ENCODE assay signal across 22 cellular contexts in the genomic region with DNA sequence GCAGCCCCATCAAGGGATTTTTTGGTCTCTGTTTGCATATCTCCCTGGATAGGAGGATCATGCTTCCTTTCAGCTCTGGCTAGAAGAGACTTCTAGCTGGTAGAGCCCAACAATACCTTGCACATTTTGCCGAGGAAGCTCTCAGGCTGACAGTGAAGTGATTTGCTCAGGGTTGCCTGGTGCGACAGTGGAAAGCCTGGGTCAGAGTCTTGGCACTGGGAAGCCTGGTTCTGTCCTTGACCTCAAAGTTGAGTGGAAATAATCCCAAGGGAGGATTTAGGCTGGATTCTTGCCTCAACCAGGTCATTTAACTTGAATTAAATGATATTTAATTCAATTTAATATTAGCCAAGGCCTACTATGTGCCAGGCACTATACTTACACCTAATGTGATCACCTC.
"Had no signal": no experiment of that assay in that cellular context is flagged by ENCODE, and none has a peak within 500 bp of the region (broad histone marks: within the 10 kb centered on the region; RNA-seq: fewer than 3 reads in every experiment).

No MANE protein-coding gene starts in this region.

- H3K4me1 Mint-ChIP-seq: activated CD4-positive, alpha-beta memory T cell treated with anti-CD3 and anti-CD28 coated beads, Interleukin-2, amount 10 ng/mL, durations not matched to agents 7 days and 5 days; activated CD4-positive, alpha-beta T cell treated with anti-CD3 and anti-CD28 coated beads, Interleukin-2, amount 10 ng/mL, durations not matched to agents 24 days and 14 days; activated naive CD4-positive, alpha-beta T cell treated with anti-CD3 and anti-CD28 coated beads, Interleukin-2, amount 10 ng/mL, durations not matched to agents 7 days and 5 days; immature natural killer cell; memory B cell had no signal

- FAIRE-seq: urothelium cell line had no signal

- H3K36me3 Mint-ChIP-seq: activated naive CD4-positive, alpha-beta T cell treated with anti-CD3 and anti-CD28 coated beads, Interleukin-2, amount 10 ng/mL, durations not matched to agents 7 days and 5 days; immature natural killer cell; memory B cell; natural killer cell treated with Interleukin-12 subunit alpha and Interleukin-12 subunit beta and Interleukin-15 and Interleukin-18, amount 100 ng/mL, for 72 hours had no signal

- H2AFZ ChIP-seq: hepatocyte, parathyroid adenoma had no signal

- ATAC-seq: activated CD4-positive, CD25-positive, alpha-beta regulatory T cell treated with anti-CD3 and anti-CD28 coated beads, Interleukin-2, amount 50 U/mL, for 24 hours; activated T-cell treated with anti-CD3 and anti-CD28 coated beads, Interleukin-2, amount 50 U/mL, for 72 hours; body of pancreas; natural killer cell treated with Interleukin-12 subunit alpha and Interleukin-12 subunit beta and Interleukin-15 and Interleukin-18, amount 100 ng/mL, for 72 hours had no signal

- H3K27ac Mint-ChIP-seq: activated CD4-positive, alpha-beta memory T cell treated with anti-CD3 and anti-CD28 coated beads, Interleukin-2, amount 10 ng/mL, durations not matched to agents 7 days and 5 days; activated CD4-positive, alpha-beta T cell treated with anti-CD3 and anti-CD28 coated beads, Interleukin-2, amount 10 ng/mL, durations not matched to agents 24 days and 14 days; activated naive CD4-positive, alpha-beta T cell treated with anti-CD3 and anti-CD28 coated beads, Interleukin-2, amount 10 ng/mL, durations not matched to agents 7 days and 5 days; activated T-cell treated with anti-CD3 and anti-CD28 coated beads, Interleukin-2, amount 50 U/mL, for 72 hours; immature natural killer cell; memory B cell; natural killer cell treated with Interleukin-12 subunit alpha and Interleukin-12 subunit beta and Interleukin-15 and Interleukin-18, amount 100 ng/mL, for 72 hours had no signal

- H3K9me3 ChIP-seq: body of pancreas, neutrophil, spleen, tibial nerve had no signal

- H3K36me3 ChIP-seq: neutrophil, spleen, tibial nerve had no signal

- H3K27ac ChIP-seq: body of pancreas, foreskin keratinocyte, hepatocyte, neutrophil, parathyroid adenoma, spleen, tibial nerve, VCaP had no signal

- H3K79me2 ChIP-seq: hepatocyte, parathyroid adenoma had no signal

- H3K4me1 ChIP-seq: body of pancreas, foreskin keratinocyte, parathyroid adenoma had no signal

- H3K4me3 Mint-ChIP-seq: activated CD4-positive, alpha-beta memory T cell treated with anti-CD3 and anti-CD28 coated beads, Interleukin-2, amount 10 ng/mL, durations not matched to agents 7 days and 5 days; activated CD4-positive, alpha-beta T cell treated with anti-CD3 and anti-CD28 coated beads, Interleukin-2, amount 10 ng/mL, durations not matched to agents 24 days and 14 days; activated naive CD4-positive, alpha-beta T cell treated with anti-CD3 and anti-CD28 coated beads, Interleukin-2, amount 10 ng/mL, durations not matched to agents 7 days and 5 days; activated T-cell treated with anti-CD3 and anti-CD28 coated beads, Interleukin-2, amount 50 U/mL, for 72 hours; immature natural killer cell; memory B cell; natural killer cell treated with Interleukin-12 subunit alpha and Interleukin-12 subunit beta and Interleukin-15 and Interleukin-18, amount 100 ng/mL, for 72 hours had no signal

- DNase-seq: activated CD4-positive, alpha-beta memory T cell treated with anti-CD3 and anti-CD28 coated beads, Interleukin-2, amount 10 ng/mL, durations not matched to agents 7 days and 5 days; activated CD4-positive, alpha-beta T cell treated with anti-CD3 and anti-CD28 coated beads, Interleukin-2, amount 10 ng/mL, durations not matched to agents 24 days and 14 days; activated effector memory CD4-positive, alpha-beta T cell treated with Interleukin-2 at 50 U/mL for 16 hours; activated naive CD4-positive, alpha-beta T cell treated with anti-CD3 and anti-CD28 coated beads, Interleukin-2, amount 10 ng/mL, durations not matched to agents 7 days and 5 days; activated T-cell treated with anti-CD3 and anti-CD28 coated beads, Interleukin-2, amount 50 U/mL, for 72 hours; body of pancreas; caudate nucleus; effector memory CD4-positive, alpha-beta T cell; foreskin keratinocyte; immature natural killer cell; stimulated activated CD4-positive, alpha-beta T cell treated with anti-CD3 and anti-CD28 coated beads, Interleukin-4, amount 100 ng/mL, for 1 hour; stimulated activated naive CD4-positive, alpha-beta T cell had no signal

- H3K9ac ChIP-seq: parathyroid adenoma had no signal

- H3K27me3 ChIP-seq: body of pancreas, foreskin keratinocyte, hepatocyte, neutrophil, spleen, tibial nerve had no signal

- H3K4me3 ChIP-seq: body of pancreas, hepatocyte, spleen, tibial nerve had no signal

- H3K9me3 Mint-ChIP-seq: activated CD4-positive, alpha-beta memory T cell treated with anti-CD3 and anti-CD28 coated beads, Interleukin-2, amount 10 ng/mL, durations not matched to agents 7 days and 5 days; activated CD4-positive, alpha-beta T cell treated with anti-CD3 and anti-CD28 coated beads, Interleukin-2, amount 10 ng/mL, durations not matched to agents 24 days and 14 days; activated naive CD4-positive, alpha-beta T cell treated with anti-CD3 and anti-CD28 coated beads, Interleukin-2, amount 10 ng/mL, durations not matched to agents 7 days and 5 days; activated T-cell treated with anti-CD3 and anti-CD28 coated beads, Interleukin-2, amount 50 U/mL, for 72 hours; immature natural killer cell; memory B cell; natural killer cell treated with Interleukin-12 subunit alpha and Interleukin-12 subunit beta and Interleukin-15 and Interleukin-18, amount 100 ng/mL, for 72 hours had no signal

- H3K27me3 Mint-ChIP-seq: activated CD4-positive, alpha-beta memory T cell treated with anti-CD3 and anti-CD28 coated beads, Interleukin-2, amount 10 ng/mL, durations not matched to agents 7 days and 5 days; activated CD4-positive, alpha-beta T cell treated with anti-CD3 and anti-CD28 coated beads, Interleukin-2, amount 10 ng/mL, durations not matched to agents 24 days and 14 days; activated naive CD4-positive, alpha-beta T cell treated with anti-CD3 and anti-CD28 coated beads, Interleukin-2, amount 10 ng/mL, durations not matched to agents 7 days and 5 days; memory B cell; natural killer cell treated with Interleukin-12 subunit alpha and Interleukin-12 subunit beta and Interleukin-15 and Interleukin-18, amount 100 ng/mL, for 72 hours had no signal

- H3K4me2 ChIP-seq: hepatocyte had no signal
